In genomic region chr6:3451498-3451897, GRCh38 we compare ENCODE assay signal across 27 cellular contexts. TPM values are rescaled to one million over a fixed set of nuclear protein-coding genes. Genes with fewer than 3 reads are reported as not detected.
DNase-seq lines count a peak whose midpoint lies in the region; ATAC-seq, FAIRE-seq and TF ChIP-seq lines count a peak whose summit lies in the region.
"Had no signal": no experiment of that assay in that cellular context is flagged by ENCODE, and none has a peak within 500 bp of the region (broad histone marks: within the 10 kb centered on the region; RNA-seq: fewer than 3 reads in every experiment).

No MANE protein-coding gene starts in this region.

- 93% methylated on average over 6 of the region's 6 CpGs for WGBS in HepG2 (ENCODE audit: low lambda C conversion rate)
- WGBS in right lobe of liver (ENCODE audit: insufficient coverage, low coverage, low lambda C conversion rate, missing lambda C conversion rate) = 87% methylated on average over 5 of the region's 6 CpGs

- H3K9me3 ChIP-seq in HepG2 (ENCODE audit: low read length) (no peaks in the 10 kb centered on the region), right lobe of liver (no peaks in the 10 kb centered on the region), adipocyte (ENCODE audit: control insufficient read depth, low read length) (no peaks in the 10 kb centered on the region), subcutaneous abdominal adipose tissue (ENCODE audit: control insufficient read depth in 5 of 5, low read length in 5 of 5) (no peaks in the 10 kb centered on the region)
- H3K9me3 ChIP-seq: Peyer's patch, SJSA1 had no signal

- H3K4me3 ChIP-seq in HepG2 (replicated peaks in 1 of 3; ENCODE audit: insufficient read depth in 1 of 3, low read depth in 2 of 3, low read length in 3 of 3) = no peak overlapping the region
- no peak overlapping the region for H3K4me3 ChIP-seq in right lobe of liver
- H3K4me3 ChIP-seq in adipocyte (ENCODE audit: low read length) = peak overlapping the region; percentile 30
- H3K4me3 ChIP-seq in subcutaneous abdominal adipose tissue (ENCODE audit: low read depth in 1 of 5, low read length in 5 of 5) = peak overlapping the region in 2 of 5 donors; percentile 12 to 32
- H3K4me3 ChIP-seq: Peyer's patch, SJSA1 had no signal

- no peak overlapping the region for H2AFZ ChIP-seq in HepG2 (ENCODE audit: low read length)

- no peaks in the 10 kb centered on the region for H3K9me3 Mint-ChIP-seq in glutamatergic neuron (ENCODE audit: unreplicated experiment)
- no peaks in the 10 kb centered on the region for H3K9me3 Mint-ChIP-seq in activated naive CD8-positive, alpha-beta T cell treated with anti-CD3 and anti-CD28 coated beads, Interleukin-2, amount 50 U/mL, for 24 hours

- TF ChIP-seq EP300 in HepG2 (IDR thresholded peaks at IDR 0.05; ENCODE audit: low read depth in 2 of 2, low read length in 2 of 2) (no peak), HepG2 (CRISPR knock-in tag; IDR thresholded peaks at IDR 0.05; ENCODE audit: borderline replicate concordance) (no peak)

- no peak for FAIRE-seq in HepG2 (lab: Jason Lieb, UNC)
- FAIRE-seq: D721Med had no signal

- intact Hi-C loops in HepG2 (cut with micrococcal nuclease; ENCODE audit: unreplicated experiment) (loop anchor here (5.0 kb wide), 1 partner anchor 154 kb away; no protein-coding TSS in a partner anchor), right lobe of liver (cut with DNase I) (no loop called here)

- no peak for TF ChIP-seq RAD21 in HepG2 (CRISPR knock-in tag; IDR thresholded peaks at IDR 0.05)

- peaks cover 49% of the 10 kb centered on the region for H4K20me1 ChIP-seq in HepG2 (ENCODE audit: insufficient read depth, low read length)

- no peak overlapping the region for H3K9ac ChIP-seq in HepG2 (ENCODE audit: insufficient read depth, low read depth, low read length)
- peak overlapping the region; percentile 72 for H3K9ac ChIP-seq in adipocyte (ENCODE audit: low read length)
- peak overlapping the region in 1 of 5 donors; percentile 11 for H3K9ac ChIP-seq in subcutaneous abdominal adipose tissue (ENCODE audit: low read length in 5 of 5)

- H3K4me1 ChIP-seq in HepG2 (ENCODE audit: insufficient read depth, low read length) (peaks cover 63% of the 10 kb centered on the region), right lobe of liver (peaks cover 0 to 41% (median 6%) of the 10 kb centered on the region in 4 donors), adipocyte (ENCODE audit: control insufficient read depth, insufficient read depth, low read length) (peaks cover 49% of the 10 kb centered on the region), subcutaneous abdominal adipose tissue (ENCODE audit: control insufficient read depth in 5 of 5, insufficient read depth in 5 of 5, low read length in 5 of 5) (peaks cover 6 to 58% (median 51%) of the 10 kb centered on the region in 5 donors)

- H3K4me3 Mint-ChIP-seq in glutamatergic neuron (ENCODE audit: unreplicated experiment) = peak overlapping the region; percentile 23
- H3K4me3 Mint-ChIP-seq in activated naive CD8-positive, alpha-beta T cell treated with anti-CD3 and anti-CD28 coated beads, Interleukin-2, amount 50 U/mL, for 24 hours = no peak overlapping the region
- H3K4me3 Mint-ChIP-seq: IgD-negative memory B cell had no signal

- no peak overlapping the region for H3K27ac Mint-ChIP-seq in glutamatergic neuron (ENCODE audit: unreplicated experiment)
- H3K27ac Mint-ChIP-seq in activated naive CD8-positive, alpha-beta T cell treated with anti-CD3 and anti-CD28 coated beads, Interleukin-2, amount 50 U/mL, for 24 hours = no peak overlapping the region

- POLR2A ChIA-PET in HepG2 (lab: Yijun Ruan, JAX) = interaction anchor here (0.9 to 4.1 kb wide), 2 partner anchors 7 to 41 kb away, joined by 3 to 32 read pairs; no protein-coding TSS in a partner anchor

- TF ChIP-seq POLR2A in HepG2 (IDR thresholded peaks at IDR 0.05; ENCODE audit: insufficient read depth in 1 of 2, low read depth in 2 of 2, low read length in 2 of 2) (no peak), right lobe of liver (IDR thresholded peaks at IDR 0.05) (no peak)

- H3K27me3 Mint-ChIP-seq in glutamatergic neuron (ENCODE audit: unreplicated experiment) = no peaks in the 10 kb centered on the region
- peaks cover 2% of the 10 kb centered on the region for H3K27me3 Mint-ChIP-seq in activated naive CD8-positive, alpha-beta T cell treated with anti-CD3 and anti-CD28 coated beads, Interleukin-2, amount 50 U/mL, for 24 hours

- H3K27me3 ChIP-seq in HepG2 (ENCODE audit: control insufficient read depth in 1 of 2, insufficient read depth in 2 of 2, low read length in 2 of 2) (no peaks in the 10 kb centered on the region; a peak in 1 of 5 replicates), right lobe of liver (no peaks in the 10 kb centered on the region), adipocyte (replicated peaks; ENCODE audit: control insufficient read depth, insufficient read depth, low read length) (no peaks in the 10 kb centered on the region), subcutaneous abdominal adipose tissue (ENCODE audit: control insufficient read depth in 5 of 5, insufficient read depth in 4 of 5, low read length in 5 of 5) (no peaks in the 10 kb centered on the region)
- H3K27me3 ChIP-seq: Peyer's patch had no signal

- H3K4me1 Mint-ChIP-seq in glutamatergic neuron (ENCODE audit: low read depth, unreplicated experiment) = peaks cover 20% of the 10 kb centered on the region
- peaks cover 9% of the 10 kb centered on the region for H3K4me1 Mint-ChIP-seq in activated naive CD8-positive, alpha-beta T cell treated with anti-CD3 and anti-CD28 coated beads, Interleukin-2, amount 50 U/mL, for 24 hours

- no peak for DNase-seq in HepG2 (ENCODE audit: low spot score)
- no peak for DNase-seq in right lobe of liver
- DNase-seq in adipocyte (ENCODE audit: low read depth) = no peak
- DNase-seq in glutamatergic neuron = no peak
- no peak for DNase-seq in activated naive CD8-positive, alpha-beta T cell treated with anti-CD3 and anti-CD28 coated beads, Interleukin-2, amount 50 U/mL, for 24 hours
- DNase-seq in SIG-M5 (lab: John Stamatoyannopoulos, UW) = no peak
- no peak for DNase-seq in activated T-cell treated with anti-CD3 and anti-CD28 coated beads for 4 hours
- DNase-seq: ACHN, DMS53, GDM1, GOT3, HCEC 1CT, MV-4-11, NCI-H1105 treated with DMSO at 0.1 percent for 48 hours, NCI-H1694, NCI-H2081 treated with DMSO at 0.1 percent for 48 hours, NCI-H2171 treated with DMSO at 0.1 percent for 48 hours, NCI-H524 treated with DMSO at 0.1 percent for 48 hours, NCI-H82, Peyer's patch had no signal

- in situ Hi-C loops in HepG2 (cut with HindIII; ENCODE audit: extremely low pct_ligation_motif_present, low pct_unique_long_range_greater_than_20kb) = loop anchor here (5.0 to 10.0 kb wide), 2 partner anchors 34 to 283 kb away; no protein-coding TSS in a partner anchor

- CTCF ChIA-PET in HepG2 (lab: Yijun Ruan, JAX; ENCODE audit: low intra/inter-chr PET ratio, low total read pairs) = no interaction called here

- ATAC-seq in HepG2 (no peak), right lobe of liver (no peak)
- no peak for ATAC-seq in activated naive CD8-positive, alpha-beta T cell treated with anti-CD3 and anti-CD28 coated beads, Interleukin-2, amount 50 U/mL, for 24 hours

- H3K36me3 ChIP-seq in HepG2 (replicated peaks in 1 of 2; ENCODE audit: control insufficient read depth in 1 of 2, insufficient read depth in 2 of 2, low read length in 2 of 2) (peaks cover 5 to 24% of the 10 kb centered on the region in 2 experiments; a peak in 4 of 5 replicates), right lobe of liver (no peaks in the 10 kb centered on the region), adipocyte (ENCODE audit: control insufficient read depth, insufficient read depth, low read length, severe bottlenecking) (peaks cover 3% of the 10 kb centered on the region), subcutaneous abdominal adipose tissue (ENCODE audit: control insufficient read depth in 5 of 5, insufficient read depth in 5 of 5, low read length in 5 of 5) (no peaks in the 10 kb centered on the region)
- H3K36me3 ChIP-seq: Peyer's patch, SJSA1 had no signal

- TF ChIP-seq CTCF in HepG2 (CRISPR knock-in tag; IDR thresholded peaks at IDR 0.05) = no peak
- no peak for TF ChIP-seq CTCF in right lobe of liver (IDR thresholded peaks at IDR 0.05)
- no peak for TF ChIP-seq CTCF in glutamatergic neuron (IDR thresholded peaks at IDR 0.05; ENCODE audit: partially characterized antibody, unreplicated experiment)

- peak overlapping the region; percentile 33; the same call in 1 of the 2 replicates for H3K4me2 ChIP-seq in HepG2 (ENCODE audit: low read depth, low read length)

- H3K36me3 Mint-ChIP-seq in glutamatergic neuron (ENCODE audit: unreplicated experiment) = no peaks in the 10 kb centered on the region
- no peaks in the 10 kb centered on the region for H3K36me3 Mint-ChIP-seq in activated naive CD8-positive, alpha-beta T cell treated with anti-CD3 and anti-CD28 coated beads, Interleukin-2, amount 50 U/mL, for 24 hours (ENCODE audit: low read depth)
- H3K36me3 Mint-ChIP-seq: IgD-negative memory B cell had no signal

- H3K27ac ChIP-seq in HepG2 (ENCODE audit: extremely low read length, insufficient read depth, low read length) (no peak overlapping the region), right lobe of liver (no peak overlapping the region), subcutaneous abdominal adipose tissue (ENCODE audit: low read depth, low read length) (peak overlapping the region; percentile 63)
- H3K27ac ChIP-seq: 22Rv1, C4-2B, Peyer's patch, SJSA1 had no signal

- peaks cover 88% of the 10 kb centered on the region for H3K79me2 ChIP-seq in HepG2 (ENCODE audit: insufficient read depth, low read length)

- BruUV-seq in HepG2 (replicated peaks; lab: Mats Ljungman, UMichigan) = no TSS peak

RNA-seq across cellular contexts. Expression of gene SLC22A23, which starts 5.4 kb away (rescaled TPM):
- total RNA-seq in HepG2 (2016; rRNA removed; fragmentation: Illumina TruSeq; extraction: Trizol) (14.4 and 17.5 TPM in 2 replicates), right lobe of liver (10 to 100 TPM; 11.7 to 27.6 (median 16.3) TPM), glutamatergic neuron (ENCODE audit: unreplicated experiment) (102 TPM)
- total RNA-seq in HepG2 (2016; cell fraction: cytosol; rRNA removed; fragmentation: Illumina TruSeq; extraction: Trizol; ENCODE audit: low read depth) = 5.9 and 6.8 TPM in 2 replicates
- total RNA-seq in HepG2 (2016; cell fraction: insoluble cytoplasmic fraction; rRNA removed; fragmentation: Illumina TruSeq; extraction: Trizol) = 11.7 and 17.5 TPM in 2 replicates
- 9.8 and 11.5 TPM in 2 replicates for total RNA-seq in HepG2 (2016; cell fraction: membrane; rRNA removed; fragmentation: Illumina TruSeq; extraction: Trizol)
- 33.2 and 38.2 TPM in 2 replicates for total RNA-seq in HepG2 (2016; cell fraction: nucleus; rRNA removed; fragmentation: Illumina TruSeq; extraction: Trizol)
- polyA plus RNA-seq in HepG2 (2011; rRNA removed) = 11.8 and 17.3 TPM in 2 replicates
- 15.4 and 19.5 TPM in 2 replicates for polyA plus RNA-seq in HepG2 (2011; cell fraction: cytosol; rRNA removed)
- 54.1 and 61.7 TPM in 2 replicates for polyA plus RNA-seq in HepG2 (2011; cell fraction: nucleus; rRNA removed)
- polyA plus RNA-seq in HepG2 (2012) = 25.2 and 36.8 TPM in 2 replicates
- 2.0 and 2.2 TPM in 2 replicates for polyA plus RNA-seq in HepG2 (2016; cell fraction: cytosol; fragmentation: Illumina TruSeq; extraction: Trizol; ENCODE audit: low read depth)
- polyA plus RNA-seq in HepG2 (2016; cell fraction: insoluble cytoplasmic fraction; fragmentation: Illumina TruSeq; extraction: Trizol; ENCODE audit: low read depth) = 12.7 and 15.3 TPM in 2 replicates
- 5.3 and 6.1 TPM in 2 replicates for polyA plus RNA-seq in HepG2 (2016; cell fraction: membrane; fragmentation: Illumina TruSeq; extraction: Trizol; ENCODE audit: low read depth)
- 42.3 and 52.5 TPM in 2 replicates for polyA plus RNA-seq in HepG2 (2016; cell fraction: nucleus; fragmentation: Illumina TruSeq; extraction: Trizol; ENCODE audit: insufficient read depth, low read depth)
- 1.4 and 75.8 TPM in 2 replicates for polyA minus RNA-seq in HepG2 (2011; rRNA and poly(A)+ RNA removed; ENCODE audit: low replicate concordance)
- 30.2 and 44.5 TPM in 2 replicates for polyA minus RNA-seq in HepG2 (2011; cell fraction: cytosol; rRNA and poly(A)+ RNA removed)
- polyA minus RNA-seq in HepG2 (2011; cell fraction: nucleus; rRNA and poly(A)+ RNA removed) = 77.3 and 90.4 TPM in 2 replicates
- total RNA-seq: OCI-LY7 had no signal
